1 cellular context compared by ENCODE assay signal in genomic region chr16:84120023-84120422, GRCh38.
TF ChIP-seq lines count a peak whose summit lies in the region.

No MANE protein-coding gene starts in this region.

TF ChIP-seq in K562, 482 proteins besides CTCF, POLR2A, EP300 and RAD21:
- TF ChIP-seq CHCHD3 (CRISPR knock-in tag; IDR thresholded peaks at IDR 0.05) = no peak
- TF ChIP-seq STAT6 (CRISPR knock-in tag; IDR thresholded peaks at IDR 0.05) = no peak
- TF ChIP-seq HCFC1 (IDR thresholded peaks at IDR 0.05; ENCODE audit: low read depth, low read length) = 0 out of 2 replicates have a peak, but pooled peaks have one; percentile 7
- no peak for TF ChIP-seq ZC3H11A (IDR thresholded peaks at IDR 0.05; ENCODE audit: low read depth, low read length)
- no peak for TF ChIP-seq NFATC3 (IDR thresholded peaks at IDR 0.05)
- no peak for TF ChIP-seq POU5F1 (IDR thresholded peaks at IDR 0.05; ENCODE audit: borderline replicate concordance, low read depth, low read length, partially characterized antibody)
- no peak for TF ChIP-seq SUPT5H (IDR thresholded peaks at IDR 0.05)
- peak; percentile 26; the same call in 1 of the 2 replicates for TF ChIP-seq POLR2G (IDR thresholded peaks at IDR 0.05; ENCODE audit: low read depth, low read length)
- no peak for TF ChIP-seq CHD4 (IDR thresholded peaks at IDR 0.05; ENCODE audit: insufficient read depth, insufficient replicate concordance, low read depth, low read length, poor library complexity, severe bottlenecking)
- TF ChIP-seq ATF7 (IDR thresholded peaks at IDR 0.05) = no peak
- TF ChIP-seq RCOR1 (IDR thresholded peaks at IDR 0.05; ENCODE audit: borderline replicate concordance in 1 of 2, low read depth in 2 of 2, low read length in 2 of 2) = no peak
- no peak for TF ChIP-seq NR0B1 (IDR thresholded peaks at IDR 0.05; ENCODE audit: partially characterized antibody)
- TF ChIP-seq PHB2 (IDR thresholded peaks at IDR 0.05; ENCODE audit: low read depth) = no peak
- peak; percentile 45; the same call in 1 of the 2 replicates for TF ChIP-seq ZNF263 (CRISPR knock-in tag; IDR thresholded peaks at IDR 0.05; ENCODE audit: borderline replicate concordance)
- peak; percentile 47 for TF ChIP-seq POLR2B (IDR thresholded peaks at IDR 0.05; ENCODE audit: low read depth, partially characterized antibody)
- TF ChIP-seq CTBP1 (IDR thresholded peaks at IDR 0.05; ENCODE audit: borderline replicate concordance) = 0 out of 2 replicates have a peak, but pooled peaks have one; percentile 16
- no peak for TF ChIP-seq TCF7L2 (IDR thresholded peaks at IDR 0.05; ENCODE audit: low read depth, low read length)
- no peak for TF ChIP-seq HNRNPK (IDR thresholded peaks at IDR 0.05; ENCODE audit: low read depth, low read length, poor library complexity, severe bottlenecking)
- TF ChIP-seq BRD9 (IDR thresholded peaks at IDR 0.05; ENCODE audit: low read depth, partially characterized antibody) = no peak
- peak; percentile 72; the same call in 1 of the 2 replicates for TF ChIP-seq SPI1 (IDR thresholded peaks at IDR 0.05; ENCODE audit: borderline replicate concordance, low read depth, low read length)
- no peak for TF ChIP-seq NCOA6 (IDR thresholded peaks at IDR 0.05)
- TF ChIP-seq CGGBP1 (CRISPR knock-in tag; IDR thresholded peaks at IDR 0.05) = no peak
- TF ChIP-seq ESRRA (IDR thresholded peaks at IDR 0.05; ENCODE audit: borderline replicate concordance, low read depth) = no peak
- TF ChIP-seq RBM34 (IDR thresholded peaks at IDR 0.05; ENCODE audit: borderline replicate concordance, insufficient read depth, low read length) = no peak
- no peak for TF ChIP-seq STAT5B (CRISPR knock-in tag; IDR thresholded peaks at IDR 0.05)
